ENCODE assay signal across 8 cellular contexts in the genomic region with DNA sequence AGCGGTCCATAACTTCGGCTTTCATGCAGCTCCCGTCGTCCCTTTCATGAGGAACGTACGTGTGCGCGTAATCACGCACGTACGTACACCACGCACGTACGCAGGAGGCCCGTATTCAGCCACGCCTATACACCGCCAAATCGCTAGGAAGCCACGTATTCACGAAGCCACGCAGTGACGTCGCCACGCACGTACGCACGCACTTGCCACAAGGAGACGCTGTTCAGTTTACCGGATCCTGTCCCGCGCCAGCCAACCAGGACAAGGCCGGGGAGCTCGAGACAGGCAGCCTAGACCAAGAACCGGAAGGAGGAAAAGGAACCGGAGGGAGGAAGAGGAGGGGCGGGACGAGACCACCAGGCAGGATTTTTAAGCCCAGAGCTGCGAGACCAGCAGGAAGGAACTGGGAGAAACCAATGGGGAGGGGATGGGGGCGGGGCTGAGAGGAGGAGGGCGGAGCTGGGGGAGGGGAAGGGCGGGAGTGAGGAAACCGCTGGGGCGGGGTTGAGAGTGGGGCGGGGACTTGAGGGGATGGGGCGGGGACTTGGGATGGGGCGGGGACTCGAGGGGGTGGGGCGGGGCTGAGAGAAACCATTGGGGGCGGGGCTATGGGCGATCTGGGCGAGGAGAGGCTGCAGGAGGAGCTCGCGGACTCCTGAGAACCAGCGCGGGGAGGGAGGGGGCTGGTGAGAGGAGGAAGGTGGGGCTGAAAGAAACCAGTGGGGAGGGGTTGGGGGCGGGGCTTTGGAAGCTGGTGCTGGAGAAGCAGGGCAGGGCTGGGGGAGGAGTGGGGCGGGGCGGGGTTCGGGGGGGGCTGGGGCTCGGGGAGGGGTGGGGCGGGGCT. TPM values are rescaled to one million over a fixed set of nuclear protein-coding genes. Genes with fewer than 3 reads are reported as not detected.
DNase-seq lines count a peak whose midpoint lies in the region; ATAC-seq and TF ChIP-seq lines count a peak whose summit lies in the region.

A gene (minus strand): TSS at position 65 of the 844 bp plus-strand sequence. CDS start 4,617 bp downstream, outside the sequence.

- TF ChIP-seq POLR2A in esophagus muscularis mucosa (IDR thresholded peaks at IDR 0.05; ENCODE audit: low read depth): peak; percentile 1

- intact Hi-C loops in esophagus muscularis mucosa (cut with DNase I): no loop called here

- peak within 1 kb of the TSS; percentile 82 for H3K27ac ChIP-seq in DND-41 (ENCODE audit: low read length)
- peak within 1 kb of the TSS; percentile 96 for H3K27ac ChIP-seq in GM23248
- H3K27ac ChIP-seq in esophagus muscularis mucosa (replicated peaks in 1 of 4): peak within 1 kb of the TSS; percentile 91 to 95 (median 93)
- peak within 1 kb of the TSS; percentile 80 for H3K27ac ChIP-seq in muscle layer of duodenum (ENCODE audit: low read length)

- no peaks in the 10 kb centered on the region for H3F3A ChIP-seq in GM23248 (ENCODE audit: insufficient read depth)

- H3K79me2 ChIP-seq in DND-41 (ENCODE audit: insufficient read depth, low read length) (peaks cover 13% of the 10 kb centered on the region), GM23248 (ENCODE audit: insufficient read depth) (peaks cover 13% of the 10 kb centered on the region)

- H3K9ac ChIP-seq in DND-41 (ENCODE audit: low read depth, low read length): peak within 1 kb of the TSS; percentile 80
- peak within 1 kb of the TSS; percentile 98 for H3K9ac ChIP-seq in GM23248

- DNase-seq in DND-41 (peak; percentile 95), GM23248 (peak; percentile 97), Kasumi-1 (lab: John Stamatoyannopoulos, UW) (peak; percentile 85 to 88), RKO (ENCODE audit: low spot score) (peak; percentile 94), activated T-helper 1 cell treated with Interleukin-2 at 50 U/mL for 16 hours (ENCODE audit: low read depth) (peak; percentile 86), esophagus muscularis mucosa (ENCODE audit: extremely low spot score) (peak; percentile 99)
- peak; percentile 87 to 88 for DNase-seq in stimulated activated CD8-positive, alpha-beta memory T cell treated with anti-CD3 and anti-CD28 coated beads, Interleukin-7, amount 100 ng/mL, for 4 hours (ENCODE audit: low read depth in 2 of 2)

- ATAC-seq in DND-41 (ENCODE audit: insufficient read depth, low read depth): peak; percentile 61

- H4K20me1 ChIP-seq in DND-41 (ENCODE audit: insufficient read depth, low read length): peaks cover 7% of the 10 kb centered on the region; the same call in 1 of the 2 replicates
- H4K20me1 ChIP-seq in GM23248 (ENCODE audit: insufficient read depth): no peaks in the 10 kb centered on the region

- H3K9me3 ChIP-seq in DND-41 (ENCODE audit: insufficient read depth, low read length, severe bottlenecking): no peaks in the 10 kb centered on the region
- H3K9me3 ChIP-seq in GM23248 (ENCODE audit: low read depth): no peaks in the 10 kb centered on the region
- no peaks in the 10 kb centered on the region for H3K9me3 ChIP-seq in esophagus muscularis mucosa
- H3K9me3 ChIP-seq in muscle layer of duodenum (ENCODE audit: control insufficient read depth in 1 of 2, low read length in 2 of 2): no peaks in the 10 kb centered on the region

- 2% methylated on average over 50 of the region's 61 CpGs; no CpG with 5 or more reads in 1 of the 2 experiments for WGBS in GM23248 (ENCODE audit: low coverage in 1 of 2, low lambda C conversion rate in 2 of 2, missing lambda C conversion rate in 2 of 2), 2 experiments
- WGBS in esophagus muscularis mucosa: 51% methylated on average over 48 of the region's 61 CpGs

- peaks cover 15% of the 10 kb centered on the region for H3K4me1 ChIP-seq in DND-41 (ENCODE audit: insufficient read depth, low read length)
- H3K4me1 ChIP-seq in GM23248 (ENCODE audit: insufficient read depth): no peaks in the 10 kb centered on the region
- peaks cover 6 to 10% (median 8%) of the 10 kb centered on the region in 4 donors for H3K4me1 ChIP-seq in esophagus muscularis mucosa
- H3K4me1 ChIP-seq in muscle layer of duodenum (ENCODE audit: control insufficient read depth in 1 of 2, insufficient read depth in 2 of 2, low read length in 2 of 2): peaks cover 0 to 9% of the 10 kb centered on the region in 2 donors

- peak within 1 kb of the TSS; percentile 89 for H3K4me2 ChIP-seq in DND-41 (ENCODE audit: insufficient read depth, low read length)
- peak within 1 kb of the TSS; percentile 82 for H3K4me2 ChIP-seq in GM23248 (ENCODE audit: unreplicated experiment)

- H3K27me3 ChIP-seq in DND-41 (ENCODE audit: insufficient read depth, low read length, poor library complexity): no peaks in the 10 kb centered on the region
- no peaks in the 10 kb centered on the region for H3K27me3 ChIP-seq in GM23248 (replicated peaks; ENCODE audit: insufficient read depth)
- no peaks in the 10 kb centered on the region for H3K27me3 ChIP-seq in esophagus muscularis mucosa
- H3K27me3 ChIP-seq in muscle layer of duodenum (ENCODE audit: low read depth, low read length): no peaks in the 10 kb centered on the region

- in situ Hi-C loops in GM23248 (cut with MboI): no loop called here

- TF ChIP-seq EP300 in esophagus muscularis mucosa (IDR thresholded peaks at IDR 0.05): peak; percentile 99

- H2AFZ ChIP-seq in DND-41 (ENCODE audit: low read depth, low read length) (peak within 1 kb of the TSS; percentile 77; the same call in 1 of the 2 replicates), GM23248 (peak within 1 kb of the TSS; percentile 84)

- H3K4me3 ChIP-seq in DND-41 (ENCODE audit: low read depth in 1 of 2, low read length in 2 of 2) (peak within 1 kb of the TSS; percentile 73 to 78; a peak in 3 of 4 replicates), GM23248 (peak within 1 kb of the TSS; percentile 91), esophagus muscularis mucosa (peak within 1 kb of the TSS; percentile 67 to 80 (median 73)), muscle layer of duodenum (ENCODE audit: low read depth in 1 of 2, low read length in 2 of 2) (peak within 1 kb of the TSS; percentile 61 to 72)

- no peaks in the 10 kb centered on the region for H3K9me2 ChIP-seq in GM23248 (ENCODE audit: insufficient read depth)

- H3K36me3 ChIP-seq in DND-41 (ENCODE audit: insufficient read depth, low read length): peaks cover 4% of the 10 kb centered on the region
- H3K36me3 ChIP-seq in GM23248 (ENCODE audit: low read depth): no peaks in the 10 kb centered on the region
- peaks cover 0 to 8% (median 3%) of the 10 kb centered on the region in 4 donors for H3K36me3 ChIP-seq in esophagus muscularis mucosa
- H3K36me3 ChIP-seq in muscle layer of duodenum (ENCODE audit: control insufficient read depth in 1 of 2, insufficient read depth in 2 of 2, low read length in 2 of 2): no peaks in the 10 kb centered on the region

- TF ChIP-seq CTCF in DND-41 (IDR thresholded peaks at IDR 0.05; ENCODE audit: borderline replicate concordance, extremely low read depth, low read length, poor library complexity, severe bottlenecking) (peak; percentile 67), esophagus muscularis mucosa (IDR thresholded peaks at IDR 0.05) (peak; percentile 23 to 58 (median 43))

RNA-seq across cellular contexts. Expression of the gene that starts here (rescaled TPM):
- 24.7 and 28.1 TPM in 2 replicates for total RNA-seq in GM23248 (2014; rRNA removed; shearing (Covaris generic))
- 45.2 and 48.2 TPM in 2 replicates for polyA plus RNA-seq in GM23248 (2016; fragmentation: Nextera tagmentation; extraction: Ambion mirVana)
- 10 to 100 TPM; 15.4 to 24.0 (median 21.5) TPM for total RNA-seq in esophagus muscularis mucosa

Comparison
In these comparisons a context has a peak if more than half of its experiments do, and no peak if none do; other contexts are left out.
1. Peak in every context shown above with its lines: DNase-seq, ATAC-seq, H3K4me3 ChIP-seq and H3K27ac ChIP-seq.